ENCODE assay signal across 8 cellular contexts in genomic region chr1:23554481-23555224, GRCh38. TPM values are rescaled to one million over a fixed set of nuclear protein-coding genes. Genes with fewer than 3 reads are reported as not detected.
DNase-seq lines count a peak whose midpoint lies in the region; ATAC-seq and TF ChIP-seq lines count a peak whose summit lies in the region.

No MANE protein-coding gene starts in this region.

- TF ChIP-seq CTCF in C4-2B (conservative IDR thresholded peaks at IDR 0.05), result peak; percentile 30

- H3K27ac ChIP-seq in C4-2B, result peak overlapping the region; percentile 99
- H3K27ac ChIP-seq in ectodermal cell (ENCODE audit: insufficient read depth, low read depth, low read length, poor library complexity, severe bottlenecking), result peak overlapping the region; percentile 88

- no peaks in the 10 kb centered on the region for H3K9me3 ChIP-seq in ectodermal cell (ENCODE audit: control insufficient read depth, low read length)

- CTCF ChIA-PET in activated CD8-positive, alpha-beta T cell treated with anti-CD3 and anti-CD28 coated beads, Interleukin-2, amount 10 ng/mL, durations not matched to agents 7 days and 5 days (lab: Charles Lee), result interaction anchor here (0.8 to 23.9 kb wide), 21 partner anchors 10 to 206 kb away, joined by 3 to 1062 read pairs (median 7); no protein-coding TSS in a partner anchor

- H3K36me3 Mint-ChIP-seq in activated CD8-positive, alpha-beta T cell treated with anti-CD3 and anti-CD28 coated beads, Interleukin-2, amount 10 ng/mL, durations not matched to agents 7 days and 5 days (ENCODE audit: low read depth), result peaks cover 20% of the 10 kb centered on the region
- peaks cover 7% of the 10 kb centered on the region for H3K36me3 Mint-ChIP-seq in memory B cell

- DNase-seq in GM19240 (ENCODE audit: insufficient read length, low spot score), result peak; percentile 60
- peak; percentile 97 for DNase-seq in NCI-H69 (lab: John Stamatoyannopoulos, UW)
- DNase-seq in activated CD8-positive, alpha-beta T cell treated with anti-CD3 and anti-CD28 coated beads, Interleukin-2, amount 10 ng/mL, durations not matched to agents 7 days and 5 days, result peak; percentile 89
- peak; percentile 76 to 79 for DNase-seq in memory B cell (ENCODE audit: low spot score in 2 of 2)
- peak; percentile 50 for DNase-seq in stimulated activated CD8-positive, alpha-beta memory T cell treated with anti-CD3 and anti-CD28 coated beads, Interleukin-12 subunit alpha, Interleukin-12 subunit beta, amount 100 ng/mL, for 24 hours (ENCODE audit: extremely low read depth)

- H3K36me3 ChIP-seq in ectodermal cell (ENCODE audit: control insufficient read depth, insufficient read depth, low read length), result peaks cover 13% of the 10 kb centered on the region

- peak overlapping the region; percentile 87 for H3K4me3 ChIP-seq in ectodermal cell (ENCODE audit: insufficient read depth, low read depth, low read length)

- ATAC-seq in HG03460 (IDR thresholded peaks at IDR 0.05; ENCODE audit: unreplicated experiment) (peak; percentile 42), memory B cell (ENCODE audit: low read depth) (peak; percentile 70)
- peak; percentile 77 for ATAC-seq in activated CD8-positive, alpha-beta T cell treated with anti-CD3 and anti-CD28 coated beads, Interleukin-2, amount 10 ng/mL, durations not matched to agents 7 days and 5 days

- 0 to 1% methylated on average over 77 of the region's 77 CpGs for WGBS in ectodermal cell, 2 experiments

- POLR2A ChIA-PET in activated CD8-positive, alpha-beta T cell treated with anti-CD3 and anti-CD28 coated beads, Interleukin-2, amount 10 ng/mL, durations not matched to agents 7 days and 5 days (lab: Charles Lee), result interaction anchor here (0.6 to 7.5 kb wide), 15 partner anchors 10 to 83 kb away, joined by 3 to 69 read pairs (median 8); partner anchors contain the start of gene E2F2

- H3K27me3 ChIP-seq in ectodermal cell (ENCODE audit: control insufficient read depth, insufficient read depth, low read length, poor library complexity, severe bottlenecking), result peaks cover 14% of the 10 kb centered on the region

- H3K4me3 Mint-ChIP-seq in activated CD8-positive, alpha-beta T cell treated with anti-CD3 and anti-CD28 coated beads, Interleukin-2, amount 10 ng/mL, durations not matched to agents 7 days and 5 days, result peak overlapping the region; percentile 82
- H3K4me3 Mint-ChIP-seq in memory B cell, result peak overlapping the region; percentile 97

- H3K4me1 ChIP-seq in ectodermal cell (ENCODE audit: control insufficient read depth, insufficient read depth, low read length), result peaks cover 45% of the 10 kb centered on the region

- H3K27me3 Mint-ChIP-seq in activated CD8-positive, alpha-beta T cell treated with anti-CD3 and anti-CD28 coated beads, Interleukin-2, amount 10 ng/mL, durations not matched to agents 7 days and 5 days (ENCODE audit: low read depth), result peaks cover 2% of the 10 kb centered on the region
- H3K27me3 Mint-ChIP-seq in memory B cell, result no peaks in the 10 kb centered on the region

- H3K4me1 Mint-ChIP-seq in activated CD8-positive, alpha-beta T cell treated with anti-CD3 and anti-CD28 coated beads, Interleukin-2, amount 10 ng/mL, durations not matched to agents 7 days and 5 days (ENCODE audit: low read depth), result peaks cover 46% of the 10 kb centered on the region
- peaks cover 37% of the 10 kb centered on the region for H3K4me1 Mint-ChIP-seq in memory B cell

- no peaks in the 10 kb centered on the region for H3K9me3 Mint-ChIP-seq in activated CD8-positive, alpha-beta T cell treated with anti-CD3 and anti-CD28 coated beads, Interleukin-2, amount 10 ng/mL, durations not matched to agents 7 days and 5 days (ENCODE audit: insufficient read depth)
- no peaks in the 10 kb centered on the region for H3K9me3 Mint-ChIP-seq in memory B cell

- peak overlapping the region; percentile 94 for H3K27ac Mint-ChIP-seq in activated CD8-positive, alpha-beta T cell treated with anti-CD3 and anti-CD28 coated beads, Interleukin-2, amount 10 ng/mL, durations not matched to agents 7 days and 5 days
- peak overlapping the region; percentile 97 for H3K27ac Mint-ChIP-seq in memory B cell

RNA-seq across cellular contexts. Expression of gene ID3, which starts 4.6 kb away (rescaled TPM):
- 10 to 100 TPM; 31.4 to 34.4 TPM for total RNA-seq in activated CD8-positive, alpha-beta T cell treated with anti-CD3 and anti-CD28 coated beads, Interleukin-2, amount 10 ng/mL, durations not matched to agents 7 days and 5 days
- polyA plus RNA-seq in ectodermal cell (2013, experiment 1 of 4), result 294 TPM
- polyA plus RNA-seq in ectodermal cell (2013, experiment 2 of 4), result 317 TPM
- 408 TPM for polyA plus RNA-seq in ectodermal cell (2013, experiment 3 of 4)
- polyA plus RNA-seq in ectodermal cell (2013, experiment 4 of 4), result 442 TPM

RNA-seq across cellular contexts. Expression of gene E2F2, which starts 23.6 kb away (rescaled TPM):
- total RNA-seq in activated CD8-positive, alpha-beta T cell treated with anti-CD3 and anti-CD28 coated beads, Interleukin-2, amount 10 ng/mL, durations not matched to agents 7 days and 5 days, result 10 to 100 TPM; 75.0 to 80.3 TPM
- 8.1 TPM for polyA plus RNA-seq in ectodermal cell (2013, experiment 1 of 4)
- polyA plus RNA-seq in ectodermal cell (2013, experiment 2 of 4), result 8.1 TPM
- polyA plus RNA-seq in ectodermal cell (2013, experiment 3 of 4), result 4.9 TPM
- 5.3 TPM for polyA plus RNA-seq in ectodermal cell (2013, experiment 4 of 4)

Comparison
In these comparisons a context has a peak if more than half of its experiments do, and no peak if none do; other contexts are left out.
1. Peak in every context shown above with its lines: DNase-seq, ATAC-seq, H3K4me3 ChIP-seq and H3K27ac ChIP-seq.